ENCODE assay signal across 7 cellular contexts in genomic region chr3:109023656-109024254, GRCh38.
DNase-seq lines count a peak whose midpoint lies in the region; ATAC-seq, FAIRE-seq and TF ChIP-seq lines count a peak whose summit lies in the region.

No MANE protein-coding gene starts in this region.

- H3K4me1 ChIP-seq in K562 (replicated peaks in 1 of 2; ENCODE audit: control insufficient read depth in 2 of 2, insufficient read depth in 2 of 2, low read length in 2 of 2) (no peaks in the 10 kb centered on the region), keratinocyte (ENCODE audit: control insufficient read depth, extremely low read depth, insufficient read depth, low read length) (no peaks in the 10 kb centered on the region)

- CTCF ChIA-PET in K562 (lab: Yijun Ruan, JAX; ENCODE audit: low intra/inter-chr PET ratio), result interaction anchor here (0.6 to 1.5 kb wide), 3 partner anchors 59 to 299 kb away, joined by 3 to 5 read pairs (median 4); no protein-coding TSS in a partner anchor

- H3K36me3 ChIP-seq in GM06990 (ENCODE audit: control insufficient read depth, insufficient read depth, low read length) (no peaks in the 10 kb centered on the region), K562 (ENCODE audit: control insufficient read depth, insufficient read depth, low read length) (no peaks in the 10 kb centered on the region), keratinocyte (ENCODE audit: control insufficient read depth in 2 of 2, extremely low read depth in 1 of 2, insufficient read depth in 2 of 2, low read length in 2 of 2) (no peaks in the 10 kb centered on the region)

- H3K27me3 ChIP-seq in GM06990 (replicated peaks; ENCODE audit: control insufficient read depth, insufficient read depth, low read length), result no peaks in the 10 kb centered on the region
- H3K27me3 ChIP-seq in K562 (ENCODE audit: control insufficient read depth in 2 of 2, insufficient read depth in 2 of 2, low read length in 2 of 2), result no peaks in the 10 kb centered on the region
- no peaks in the 10 kb centered on the region for H3K27me3 ChIP-seq in keratinocyte (ENCODE audit: control insufficient read depth, extremely low read depth, insufficient read depth, low read length)

- ATAC-seq in GM21390 (IDR thresholded peaks at IDR 0.05; ENCODE audit: unreplicated experiment), result peak; percentile 89
- ATAC-seq in K562, result peak; percentile 68; the same call in 2 of the 3 replicates

- peak; percentile 62 to 68 for TF ChIP-seq RAD21 in K562 (CRISPR knock-in tag; conservative IDR thresholded peaks at IDR 0.05 in 1 of 2, IDR thresholded peaks at IDR 0.05 in 1 of 2)

- intact Hi-C loops in K562 (cut with micrococcal nuclease), result loop anchor here (1.0 kb wide), 2 partner anchors 59 to 201 kb away; no protein-coding TSS in a partner anchor

- WGBS in K562 (ENCODE audit: insufficient coverage, low coverage, missing lambda C conversion rate), result 0% methylated on average over 3 of the region's 3 CpGs

- POLR2A ChIA-PET in K562 (lab: Yijun Ruan, JAX), result no interaction called here

- no TSS peak for BruUV-seq in K562 (replicated peaks; lab: Mats Ljungman, UMichigan)

- peak; percentile 57 for FAIRE-seq in K562 (lab: Jason Lieb, UNC)
- peak; percentile 20 for FAIRE-seq in keratinocyte (lab: Jason Lieb, UNC)

- no peak for TF ChIP-seq POLR2A in K562 (conservative IDR thresholded peaks at IDR 0.05)

- H4K20me1 ChIP-seq in K562 (replicated peaks; ENCODE audit: control insufficient read depth, insufficient read depth, low read length), result no peaks in the 10 kb centered on the region
- no peaks in the 10 kb centered on the region for H4K20me1 ChIP-seq in keratinocyte (ENCODE audit: control insufficient read depth, extremely low read depth, insufficient read depth, low read length)

- H3K4me2 ChIP-seq in K562 (ENCODE audit: insufficient read depth, low read length), result no peak overlapping the region
- H3K4me2 ChIP-seq in keratinocyte (ENCODE audit: control insufficient read depth, extremely low read depth, insufficient read depth, low read depth, low read length), result no peak overlapping the region

- H3K4me3 ChIP-seq in GM06990 (replicated peaks; ENCODE audit: low read depth, low read length) (no peak overlapping the region), K562 (no peak overlapping the region), keratinocyte (ENCODE audit: control insufficient read depth in 2 of 3, extremely low read depth in 1 of 3, insufficient read depth in 2 of 3, low read depth in 1 of 3, low read length in 3 of 3) (no peak overlapping the region)

- peak; percentile 72 for TF ChIP-seq CTCF in GM06990 (IDR thresholded peaks at IDR 0.05; ENCODE audit: insufficient read depth, low read length, poor library complexity, severe bottlenecking)
- peak; percentile 39 to 65 (median 52); a peak in 4 of 6 replicates for TF ChIP-seq CTCF in K562 (IDR thresholded peaks at IDR 0.05 in 2 of 3, conservative IDR thresholded peaks at IDR 0.05 in 1 of 3; ENCODE audit: insufficient read depth in 2 of 3, low read depth in 1 of 3, low read length in 3 of 3)
- peak in 2 of 3 experiments; percentile 56 for TF ChIP-seq CTCF in keratinocyte (optimal IDR thresholded peaks at IDR 0.05 in 1 of 3, IDR thresholded peaks at IDR 0.05 in 1 of 3, conservative IDR thresholded peaks at IDR 0.05 in 1 of 3; ENCODE audit: extremely low read depth in 1 of 3, insufficient read depth in 2 of 3, low read length in 3 of 3)

- no peaks in the 10 kb centered on the region for H3K79me2 ChIP-seq in K562 (ENCODE audit: control insufficient read depth, insufficient read depth, low read length)
- no peaks in the 10 kb centered on the region for H3K79me2 ChIP-seq in keratinocyte (ENCODE audit: control insufficient read depth, insufficient read depth, low read length)

- H3K9me3 ChIP-seq in K562 (replicated peaks; ENCODE audit: control insufficient read depth, insufficient read depth, low read depth, low read length), result no peaks in the 10 kb centered on the region
- H3K9me3 ChIP-seq in keratinocyte (ENCODE audit: control insufficient read depth, low read depth, low read length), result no peaks in the 10 kb centered on the region

- no peaks in the 10 kb centered on the region for H3K9me1 ChIP-seq in K562 (ENCODE audit: control insufficient read depth, insufficient read depth, low read length)
- H3K9me1 ChIP-seq in keratinocyte (ENCODE audit: control insufficient read depth, extremely low read depth, insufficient read depth, low read length), result no peaks in the 10 kb centered on the region

- H3K9ac ChIP-seq in K562 (ENCODE audit: insufficient read depth in 1 of 2, low read depth in 2 of 2, low read length in 2 of 2), result no peak overlapping the region
- no peak overlapping the region for H3K9ac ChIP-seq in keratinocyte (ENCODE audit: control insufficient read depth, extremely low read depth, insufficient read depth, low read length)

- no peak for TF ChIP-seq EP300 in K562 (IDR thresholded peaks at IDR 0.05; ENCODE audit: low read length)

- peak; percentile 18 for DNase-seq in GM06990 (ENCODE audit: extremely low read depth, insufficient read length)
- DNase-seq in HT1080 (ENCODE audit: low read depth), result peak; percentile 37
- peak; percentile 50 for DNase-seq in RPMI8226
- peak; percentile 4 to 23 (median 12) for DNase-seq in K562 (ENCODE audit: extremely low read depth in 1 of 4, low spot score in 3 of 4)
- DNase-seq in keratinocyte (ENCODE audit: low read depth, low spot score), result no peak
- peak; percentile 41 for DNase-seq in stimulated activated CD4-positive, alpha-beta T cell treated with anti-CD3 and anti-CD28 coated beads, Interleukin-4, amount 100 ng/mL, for 24 hours

- in situ Hi-C loops in K562 (cut with MboI), result no loop called here

- H2AFZ ChIP-seq in K562 (ENCODE audit: low read depth, low read length) (no peak overlapping the region), keratinocyte (ENCODE audit: control insufficient read depth, low read length) (no peak overlapping the region)

- dilution Hi-C loops in keratinocyte (cut with MboI; ENCODE audit: extremely low pct_ligation_motif_present, low sequenced_read_pairs), result no loop called here

- H3K27ac ChIP-seq in K562 (ENCODE audit: extremely low read depth, low read depth, low read length), result no peak overlapping the region
- no peak overlapping the region for H3K27ac ChIP-seq in keratinocyte (ENCODE audit: control insufficient read depth, insufficient read depth, low read length)

TF ChIP-seq in K562, 482 proteins besides CTCF, POLR2A, EP300 and RAD21 (continues in another document):
- no peak for TF ChIP-seq TAL1 (IDR thresholded peaks at IDR 0.05)
- TF ChIP-seq AFF4 (CRISPR knock-in tag; IDR thresholded peaks at IDR 0.05), result no peak
- TF ChIP-seq SMAD3 (CRISPR knock-in tag; conservative IDR thresholded peaks at IDR 0.05), result no peak
- TF ChIP-seq MAZ (CRISPR knock-in tag; conservative IDR thresholded peaks at IDR 0.05 in 1 of 2, IDR thresholded peaks at IDR 0.05 in 1 of 2), result no peak
- TF ChIP-seq SNAPC5 (CRISPR knock-in tag; IDR thresholded peaks at IDR 0.05), result no peak
- TF ChIP-seq ZNF740 (CRISPR knock-in tag; IDR thresholded peaks at IDR 0.05), result no peak
- TF ChIP-seq ZNF740 (tag; IDR thresholded peaks at IDR 0.05), result no peak
- no peak for TF ChIP-seq FOXJ2 (tag; IDR thresholded peaks at IDR 0.05)
- TF ChIP-seq EWSR1 (IDR thresholded peaks at IDR 0.05; ENCODE audit: borderline replicate concordance, low read depth, partially characterized antibody), result no peak
- TF ChIP-seq KAT8 (IDR thresholded peaks at IDR 0.05; ENCODE audit: low read depth), result no peak
- TF ChIP-seq ETV5 (CRISPR knock-in tag; IDR thresholded peaks at IDR 0.05; ENCODE audit: low read depth), result no peak
